In the genomic region with DNA sequence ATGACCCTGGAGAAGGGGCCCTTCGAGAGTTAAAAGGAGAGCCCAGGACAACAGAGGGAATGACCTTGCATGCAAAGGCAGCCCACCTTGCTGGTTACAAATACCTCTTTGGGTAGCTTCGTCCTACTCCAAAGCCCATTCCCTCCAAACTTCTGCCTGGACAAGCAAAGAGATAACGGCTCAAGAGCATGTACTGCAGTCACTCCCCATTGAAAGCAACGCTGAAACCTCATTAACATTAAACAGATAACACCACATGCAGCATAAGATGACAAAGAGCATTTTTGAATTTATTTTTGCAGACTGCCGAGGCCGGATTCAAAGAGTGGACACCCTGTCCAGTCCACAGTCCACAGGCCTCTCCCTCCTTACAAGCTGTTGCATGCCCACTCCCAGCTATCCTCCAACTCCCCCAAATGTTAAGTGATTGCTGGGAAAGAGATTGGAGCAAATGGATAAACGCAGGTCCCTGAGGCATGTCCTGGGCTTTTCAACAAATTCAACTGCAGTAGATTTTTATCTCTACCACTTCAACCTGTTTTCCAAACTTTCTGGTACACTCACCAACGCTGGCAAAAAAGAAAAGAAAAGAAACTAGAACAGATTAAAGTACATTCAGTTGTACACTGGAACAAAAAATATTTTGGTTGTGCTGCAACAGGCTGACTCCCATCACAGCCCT, we compare ENCODE assay signal across 17 cellular contexts. TPM values are rescaled to one million over a fixed set of nuclear protein-coding genes. Genes with fewer than 3 reads are reported as not detected.
DNase-seq lines count a peak whose midpoint lies in the region; TF ChIP-seq lines count a peak whose summit lies in the region.
"Had no signal": no experiment of that assay in that cellular context is flagged by ENCODE, and none has a peak within 500 bp of the region (broad histone marks: within the 10 kb centered on the region; RNA-seq: fewer than 3 reads in every experiment).

No MANE protein-coding gene starts in this region.

- H3K27ac Mint-ChIP-seq in activated CD4-positive, alpha-beta memory T cell treated with anti-CD3 and anti-CD28 coated beads for 36 hours = no peak overlapping the region

- H2AFZ ChIP-seq in PC-9 (no peak overlapping the region), trophoblast cell (ENCODE audit: insufficient read depth, low read length, poor library complexity) (no peak overlapping the region)

- H3K4me1 Mint-ChIP-seq in activated CD4-positive, alpha-beta memory T cell treated with anti-CD3 and anti-CD28 coated beads for 36 hours (ENCODE audit: low read depth) = peaks cover 23% of the 10 kb centered on the region

- H4K8ac ChIP-seq in trophoblast cell (ENCODE audit: low read depth, low read length) = no peak overlapping the region

- H3K27me3 Mint-ChIP-seq in activated CD4-positive, alpha-beta memory T cell treated with anti-CD3 and anti-CD28 coated beads for 36 hours = no peaks in the 10 kb centered on the region

- H3K4me3 Mint-ChIP-seq in activated CD4-positive, alpha-beta memory T cell treated with anti-CD3 and anti-CD28 coated beads for 36 hours = no peak overlapping the region

- H3K4ac ChIP-seq in trophoblast cell (ENCODE audit: low read depth, low read length) = no peak overlapping the region

- H3K14ac ChIP-seq in trophoblast cell (ENCODE audit: low read length) = no peak overlapping the region

- intact Hi-C loops in PC-9 (cut with micrococcal nuclease; ENCODE audit: unreplicated experiment) = loop anchor here (5.0 kb wide), 1 partner anchor 44 kb away; no protein-coding TSS in a partner anchor
- intact Hi-C loops in activated CD4-positive, alpha-beta memory T cell treated with anti-CD3 and anti-CD28 coated beads for 36 hours (cut with micrococcal nuclease) = no loop called here

- H3K79me2 ChIP-seq in PC-9 (ENCODE audit: low read depth) (peaks cover 89% of the 10 kb centered on the region), trophoblast cell (ENCODE audit: control insufficient read depth, insufficient read depth, low read length, poor library complexity) (peaks cover 2% of the 10 kb centered on the region)

- DNase-seq in ELF-1 (ENCODE audit: low read depth, low spot score) = peak; percentile 20
- DNase-seq in PC-9 = no peak
- DNase-seq in epithelial cell of prostate (ENCODE audit: low read depth, low spot score) = no peak
- no peak for DNase-seq in trophoblast cell
- DNase-seq in HEK293T (ENCODE audit: extremely low spot score) = no peak
- no peak for DNase-seq in activated CD4-positive, alpha-beta memory T cell treated with anti-CD3 and anti-CD28 coated beads for 36 hours
- no peak for DNase-seq in GM13976 (ENCODE audit: low spot score)
- DNase-seq in DMS53 (lab: John Stamatoyannopoulos, UW) = no peak
- DNase-seq: DMS 273 treated with DMSO at 0.1 percent for 48 hours, NCI-H187 treated with DMSO at 0.1 percent for 48 hours, NCI-H446 treated with DMSO at 0.1 percent for 48 hours, NCI-H82, Right ventricle myocardium superior had no signal

- H4K20me1 ChIP-seq in PC-9 (ENCODE audit: insufficient read depth) = no peaks in the 10 kb centered on the region

- no peak overlapping the region for H4K12ac ChIP-seq in trophoblast cell (ENCODE audit: low read depth, low read length)

- no peak overlapping the region for H3K9ac ChIP-seq in trophoblast cell (ENCODE audit: low read length)

- H3F3A ChIP-seq in PC-9 (ENCODE audit: insufficient read depth, low read depth) = peaks cover 36% of the 10 kb centered on the region

- no peak overlapping the region for H2BK12ac ChIP-seq in trophoblast cell (ENCODE audit: low read length)

- no TSS peak for BruUV-seq in PC-9 (replicated peaks; lab: Mats Ljungman, UMichigan)

- H3K4me2 ChIP-seq in PC-9 (peak overlapping the region; percentile 74), trophoblast cell (ENCODE audit: low read length) (peak overlapping the region; percentile 29)

- H3K4me3 ChIP-seq in PC-9 (peak overlapping the region; percentile 24; the same call in 1 of the 2 replicates), trophoblast cell (ENCODE audit: low read depth, low read length) (no peak overlapping the region)
- H3K4me3 ChIP-seq: A549, Peyer's patch, SK-N-MC had no signal

- H3K9me3 ChIP-seq in PC-9 (ENCODE audit: insufficient read depth, low read depth) (no peaks in the 10 kb centered on the region), trophoblast cell (ENCODE audit: insufficient read depth, low read depth, low read length) (no peaks in the 10 kb centered on the region)
- H3K9me3 ChIP-seq: A549, Peyer's patch had no signal

- peaks cover 62% of the 10 kb centered on the region for H3K4me1 ChIP-seq in PC-9 (replicated peaks; ENCODE audit: insufficient read depth)
- H3K4me1 ChIP-seq in trophoblast cell (ENCODE audit: control insufficient read depth in 1 of 2, insufficient read depth in 2 of 2, low read length in 2 of 2) = peaks cover 12% of the 10 kb centered on the region in 2 experiments

- H2AK5ac ChIP-seq in trophoblast cell (ENCODE audit: low read length) = no peak overlapping the region

- peaks cover 17% of the 10 kb centered on the region for H3K36me3 Mint-ChIP-seq in activated CD4-positive, alpha-beta memory T cell treated with anti-CD3 and anti-CD28 coated beads for 36 hours

- H3K79me1 ChIP-seq in trophoblast cell (ENCODE audit: low read length) = peaks cover 2% of the 10 kb centered on the region

- H4K91ac ChIP-seq in trophoblast cell (ENCODE audit: low read depth, low read length) = no peak overlapping the region

- POLR2A ChIA-PET in PC-9 (lab: Charles Lee; ENCODE audit: unreplicated experiment) (interaction anchor here (0.6 kb wide), 1 partner anchor 690 kb away, joined by 8 read pairs; no protein-coding TSS in a partner anchor), HEK293T (lab: Yijun Ruan, JAX) (no interaction called here)
- POLR2A ChIA-PET in activated CD4-positive, alpha-beta memory T cell treated with anti-CD3 and anti-CD28 coated beads for 36 hours (lab: Charles Lee) = no interaction called here

- CTCF ChIA-PET in PC-9 (lab: Charles Lee) (interaction anchor here (0.7 kb wide), 1 partner anchor 11 kb away, joined by 6 read pairs; no protein-coding TSS in a partner anchor), HEK293T (lab: Yijun Ruan, JAX) (no interaction called here)
- CTCF ChIA-PET in activated CD4-positive, alpha-beta memory T cell treated with anti-CD3 and anti-CD28 coated beads for 36 hours (lab: Charles Lee) = interaction anchor here (1.6 kb wide), 1 partner anchor 49 kb away, joined by 3 read pairs; no protein-coding TSS in a partner anchor

- in situ Hi-C loops in GM13976 (cut with MboI; ENCODE audit: low sequenced_read_pairs, unreplicated experiment) = no loop called here

- H2BK5ac ChIP-seq in trophoblast cell (ENCODE audit: low read depth, low read length, poor library complexity) = no peak overlapping the region

- TF ChIP-seq CTCF in PC-9 (conservative IDR thresholded peaks at IDR 0.05) (no peak), GM13976 (IDR thresholded peaks at IDR 0.05; ENCODE audit: borderline replicate concordance, control extremely low read depth, extremely low read depth, insufficient read depth, missing control alignments) (no peak)

- H3K18ac ChIP-seq in trophoblast cell (ENCODE audit: low read length) = no peak overlapping the region

- H2BK120ac ChIP-seq in trophoblast cell (ENCODE audit: insufficient read depth, low read length, poor library complexity) = no peak overlapping the region

- WGBS in trophoblast cell (ENCODE audit: extremely low coverage, insufficient coverage, insufficient read length) = no CpG with 5 or more reads among the region's 8 CpGs

- H3K36me3 ChIP-seq in PC-9 (ENCODE audit: low read depth) (0 out of 2 replicates have a peak, but pooled peaks cover 4% of the 10 kb centered on the region), trophoblast cell (ENCODE audit: control insufficient read depth in 1 of 2, insufficient read depth in 2 of 2, low read length in 2 of 2) (no peaks in the 10 kb centered on the region)
- H3K36me3 ChIP-seq: Peyer's patch had no signal

- no peaks in the 10 kb centered on the region for H3K9me2 ChIP-seq in PC-9 (ENCODE audit: insufficient read depth)

- H3K27me3 ChIP-seq in PC-9 (ENCODE audit: insufficient read depth, low read depth) = no peaks in the 10 kb centered on the region
- H3K27me3 ChIP-seq in trophoblast cell (ENCODE audit: insufficient read depth, low read length) = no peaks in the 10 kb centered on the region
- H3K27me3 ChIP-seq: Peyer's patch had no signal

- H3K27ac ChIP-seq in PC-9 = peak overlapping the region; percentile 82
- H3K27ac ChIP-seq in epithelial cell of prostate = peak overlapping the region; percentile 39
- H3K27ac ChIP-seq in trophoblast cell (ENCODE audit: low read depth, low read length) = no peak overlapping the region
- H3K27ac ChIP-seq: C4-2B, SK-N-MC had no signal

- H3K9me3 Mint-ChIP-seq in activated CD4-positive, alpha-beta memory T cell treated with anti-CD3 and anti-CD28 coated beads for 36 hours = peaks cover 3% of the 10 kb centered on the region

- no peak overlapping the region for H3K23ac ChIP-seq in trophoblast cell (ENCODE audit: low read length)

TF ChIP-seq in HEK293T, 16 proteins besides CTCF, POLR2A, EP300 and RAD21:
- no peak for TF ChIP-seq TARDBP (IDR thresholded peaks at IDR 0.05)
- TF ChIP-seq, protein P1, sequence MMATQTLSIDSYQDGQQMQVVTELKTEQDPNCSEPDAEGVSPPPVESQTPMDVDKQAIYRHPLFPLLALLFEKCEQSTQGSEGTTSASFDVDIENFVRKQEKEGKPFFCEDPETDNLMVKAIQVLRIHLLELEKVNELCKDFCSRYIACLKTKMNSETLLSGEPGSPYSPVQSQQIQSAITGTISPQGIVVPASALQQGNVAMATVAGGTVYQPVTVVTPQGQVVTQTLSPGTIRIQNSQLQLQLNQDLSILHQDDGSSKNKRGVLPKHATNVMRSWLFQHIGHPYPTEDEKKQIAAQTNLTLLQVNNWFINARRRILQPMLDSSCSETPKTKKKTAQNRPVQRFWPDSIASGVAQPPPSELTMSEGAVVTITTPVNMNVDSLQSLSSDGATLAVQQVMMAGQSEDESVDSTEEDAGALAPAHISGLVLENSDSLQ (IDR thresholded peaks at IDR 0.05) = no peak
- no peak for TF ChIP-seq ELF4 (IDR thresholded peaks at IDR 0.05)
- TF ChIP-seq ZNF384 (IDR thresholded peaks at IDR 0.05) = no peak
- TF ChIP-seq SP1 (IDR thresholded peaks at IDR 0.05) = no peak
- TF ChIP-seq LEF1 (IDR thresholded peaks at IDR 0.05; ENCODE audit: borderline replicate concordance) = no peak
- no peak for TF ChIP-seq FOXM1 (IDR thresholded peaks at IDR 0.05; ENCODE audit: borderline replicate concordance)

RNA-seq across cellular contexts. Expression of a gene that starts 40.1 kb away (rescaled TPM):
- 23.0 and 27.5 TPM in 2 replicates for total RNA-seq in PC-9 (2021)
- polyA plus RNA-seq in trophoblast cell (2013) = 33.7 and 34.3 TPM in 2 replicates
- total RNA-seq in activated CD4-positive, alpha-beta memory T cell treated with anti-CD3 and anti-CD28 coated beads for 36 hours = 10 to 100 TPM; 10.2 to 10.4 TPM
